In genomic region chr4:56674984-56675383, GRCh38 we compare ENCODE assay signal across 35 cellular contexts. TPM values are rescaled to one million over a fixed set of nuclear protein-coding genes. Genes with fewer than 3 reads are reported as not detected.
A peak's percentile ranks its signal among the peaks of the same experiment; 100 is the strongest.
DNase-seq lines count a peak whose midpoint lies in the region; TF ChIP-seq lines count a peak whose summit lies in the region.
"Had no signal": no experiment of that assay in that cellular context is flagged by ENCODE, and none has a peak within 500 bp of the region (broad histone marks: within the 10 kb centered on the region; RNA-seq: fewer than 3 reads in every experiment).

No MANE protein-coding gene starts in this region.

- no peaks in the 10 kb centered on the region for H3K27me3 Mint-ChIP-seq in MCF 10A (ENCODE audit: insufficient read depth, unreplicated experiment)
- H3K27me3 Mint-ChIP-seq in H9 (ENCODE audit: low read depth), result peaks cover 21% of the 10 kb centered on the region
- H3K27me3 Mint-ChIP-seq: activated B cell treated with CpG ODN at 0.5 μM for 24 hours had no signal

- H3K36me3 ChIP-seq in breast epithelium (no peaks in the 10 kb centered on the region), thyroid gland (no peaks in the 10 kb centered on the region), colonic mucosa (no peaks in the 10 kb centered on the region)
- H3K36me3 ChIP-seq: heart left ventricle, right atrium auricular region, SJCRH30 had no signal

- 16 to 38% methylated on average over 3 of the region's 3 CpGs for WGBS in thyroid gland, 2 donors
- no CpG with 5 or more reads among the region's 3 CpGs for WGBS in H9 (ENCODE audit: extremely low coverage, insufficient read length, low lambda C conversion rate)

- H3K27me3 ChIP-seq in breast epithelium, result no peaks in the 10 kb centered on the region
- H3K27me3 ChIP-seq in thyroid gland, result no peaks in the 10 kb centered on the region
- no peaks in the 10 kb centered on the region for H3K27me3 ChIP-seq in colonic mucosa
- H3K27me3 ChIP-seq in H9 (ENCODE audit: insufficient read depth, low read length), result no peaks in the 10 kb centered on the region
- H3K27me3 ChIP-seq: body of pancreas, heart left ventricle, right atrium auricular region, testis had no signal

- H2BK12ac ChIP-seq in H9 (ENCODE audit: insufficient read length, low read depth, low read length), result no peak overlapping the region

- no peak overlapping the region for H3K4ac ChIP-seq in H9 (ENCODE audit: low read depth, low read length)

- H3K4me3 Mint-ChIP-seq in MCF 10A (ENCODE audit: unreplicated experiment), result no peak overlapping the region
- H3K4me3 Mint-ChIP-seq in H9, result no peak overlapping the region
- H3K4me3 Mint-ChIP-seq: activated B cell treated with CpG ODN at 0.5 μM for 24 hours; activated CD4-positive, alpha-beta T cell treated with anti-CD3 and anti-CD28 coated beads, Interleukin-2, amount 10 ng/mL, durations not matched to agents 7 days and 5 days; activated naive CD8-positive, alpha-beta T cell treated with anti-CD3 and anti-CD28 coated beads, Interleukin-2, amount 10 ng/mL, durations not matched to agents 7 days and 5 days; activated T-cell treated with anti-CD3 and anti-CD28 coated beads, Interleukin-2, amount 50 U/mL, for 24 hours; neural crest cell had no signal

- POLR2A ChIA-PET in MCF 10A (lab: Yijun Ruan, JAX), result no interaction called here

- no peak for TF ChIP-seq CTCF in MCF 10A (IDR thresholded peaks at IDR 0.05; ENCODE audit: unreplicated experiment)
- no peak for TF ChIP-seq CTCF in breast epithelium (IDR thresholded peaks at IDR 0.05)
- TF ChIP-seq CTCF in astrocyte of the cerebellum (IDR thresholded peaks at IDR 0.05; ENCODE audit: low read depth, low read length, missing control alignments), result no peak
- no peak for TF ChIP-seq CTCF in thyroid gland (IDR thresholded peaks at IDR 0.05)
- no peak for TF ChIP-seq CTCF in colonic mucosa (IDR thresholded peaks at IDR 0.05)
- TF ChIP-seq CTCF in H9 (conservative IDR thresholded peaks at IDR 0.05), result no peak

- no peaks in the 10 kb centered on the region for H3K9me3 Mint-ChIP-seq in MCF 10A (ENCODE audit: unreplicated experiment)
- no peaks in the 10 kb centered on the region for H3K9me3 Mint-ChIP-seq in H9
- H3K9me3 Mint-ChIP-seq: activated B cell treated with CpG ODN at 0.5 μM for 24 hours; activated CD4-positive, alpha-beta T cell treated with anti-CD3 and anti-CD28 coated beads, Interleukin-2, amount 10 ng/mL, durations not matched to agents 7 days and 5 days; activated naive CD8-positive, alpha-beta T cell treated with anti-CD3 and anti-CD28 coated beads, Interleukin-2, amount 10 ng/mL, durations not matched to agents 7 days and 5 days; activated T-cell treated with anti-CD3 and anti-CD28 coated beads, Interleukin-2, amount 50 U/mL, for 24 hours; neural crest cell had no signal

- H2BK15ac ChIP-seq in H9 (ENCODE audit: low read depth, low read length), result no peak overlapping the region

- no TSS peak for BruUV-seq in MCF 10A (replicated peaks; lab: Mats Ljungman, UMichigan)

- no peak overlapping the region for H3K27ac Mint-ChIP-seq in MCF 10A (ENCODE audit: low read depth, unreplicated experiment)
- H3K27ac Mint-ChIP-seq in H9, result no peak overlapping the region
- H3K27ac Mint-ChIP-seq: activated B cell treated with CpG ODN at 0.5 μM for 24 hours; activated CD4-positive, alpha-beta T cell treated with anti-CD3 and anti-CD28 coated beads, Interleukin-2, amount 10 ng/mL, durations not matched to agents 7 days and 5 days; activated naive CD8-positive, alpha-beta T cell treated with anti-CD3 and anti-CD28 coated beads, Interleukin-2, amount 10 ng/mL, durations not matched to agents 7 days and 5 days; activated T-cell treated with anti-CD3 and anti-CD28 coated beads, Interleukin-2, amount 50 U/mL, for 24 hours had no signal

- H4K5ac ChIP-seq in H9 (ENCODE audit: insufficient read length, low read depth, low read length), result no peak overlapping the region

- H2AFZ ChIP-seq in H9 (ENCODE audit: low read length), result no peak overlapping the region
- H2AFZ ChIP-seq: parathyroid adenoma had no signal

- no peak overlapping the region for H3K27ac ChIP-seq in breast epithelium
- peak overlapping the region; percentile 76 to 98 (median 84) for H3K27ac ChIP-seq in thyroid gland
- H3K27ac ChIP-seq in colonic mucosa, result no peak overlapping the region
- no peak overlapping the region for H3K27ac ChIP-seq in H9 (ENCODE audit: insufficient read length, low read depth, low read length)
- H3K27ac ChIP-seq: 22Rv1, body of pancreas, C4-2B, heart left ventricle, parathyroid adenoma, right atrium auricular region, SJCRH30, testis had no signal

- no peak overlapping the region for H2BK120ac ChIP-seq in H9 (ENCODE audit: low read depth, low read length, poor library complexity, severe bottlenecking)

- H3K4me1 Mint-ChIP-seq in MCF 10A (ENCODE audit: insufficient read depth, unreplicated experiment), result peaks cover 12% of the 10 kb centered on the region
- no peaks in the 10 kb centered on the region for H3K4me1 Mint-ChIP-seq in H9
- H3K4me1 Mint-ChIP-seq: activated B cell treated with CpG ODN at 0.5 μM for 24 hours; activated CD4-positive, alpha-beta T cell treated with anti-CD3 and anti-CD28 coated beads, Interleukin-2, amount 10 ng/mL, durations not matched to agents 7 days and 5 days; activated naive CD8-positive, alpha-beta T cell treated with anti-CD3 and anti-CD28 coated beads, Interleukin-2, amount 10 ng/mL, durations not matched to agents 7 days and 5 days; neural crest cell had no signal

- H4K20me1 ChIP-seq in H9 (ENCODE audit: control insufficient read depth, insufficient read depth, insufficient read length), result no peaks in the 10 kb centered on the region

- no peaks in the 10 kb centered on the region for H3K79me2 ChIP-seq in H9 (ENCODE audit: insufficient read depth, low read length)
- H3K79me2 ChIP-seq: parathyroid adenoma had no signal

- no peak overlapping the region for H3K4me2 ChIP-seq in H9 (ENCODE audit: insufficient read depth, insufficient read length, low read length)

- no peak overlapping the region for H2BK5ac ChIP-seq in H9 (ENCODE audit: insufficient read length, low read length)

- H3K36me3 Mint-ChIP-seq in MCF 10A (ENCODE audit: insufficient read depth, unreplicated experiment) (no peaks in the 10 kb centered on the region), H9 (ENCODE audit: insufficient read depth in 1 of 3, low read depth in 3 of 3) (no peaks in the 10 kb centered on the region)
- H3K36me3 Mint-ChIP-seq: activated naive CD8-positive, alpha-beta T cell treated with anti-CD3 and anti-CD28 coated beads, Interleukin-2, amount 10 ng/mL, durations not matched to agents 7 days and 5 days had no signal

- TF ChIP-seq POLR2A in breast epithelium (IDR thresholded peaks at IDR 0.05) (no peak), thyroid gland (IDR thresholded peaks at IDR 0.05) (peak in 1 of 2 donors; percentile 28)

- H3T11ph ChIP-seq in H9 (ENCODE audit: low read length), result no peak overlapping the region

- H3K79me1 ChIP-seq in H9 (ENCODE audit: insufficient read depth, low read depth, low read length, poor library complexity, severe bottlenecking), result no peaks in the 10 kb centered on the region

- no peaks in the 10 kb centered on the region for H3K23me2 ChIP-seq in H9 (ENCODE audit: insufficient read length, low read depth, low read length, poor library complexity, severe bottlenecking)

- H4K8ac ChIP-seq in H9 (replicated peaks; ENCODE audit: insufficient read length, low read depth, low read length), result no peak overlapping the region

- H3K4me1 ChIP-seq in breast epithelium (no peaks in the 10 kb centered on the region), thyroid gland (peaks cover 43 to 55% of the 10 kb centered on the region in 2 donors), colonic mucosa (no peaks in the 10 kb centered on the region), H9 (ENCODE audit: insufficient read depth, low read length) (no peaks in the 10 kb centered on the region)
- H3K4me1 ChIP-seq: body of pancreas, Caco-2, parathyroid adenoma, right atrium auricular region, SJCRH30, testis had no signal

- DNase-seq in MCF 10A (ENCODE audit: unreplicated experiment) (peak; percentile 87), breast epithelium (ENCODE audit: low spot score in 2 of 2) (no peak), astrocyte of the cerebellum (ENCODE audit: low read depth) (peak; percentile 33), fibroblast of peridontal ligament (ENCODE audit: extremely low read depth) (peak; percentile 37), thyroid gland (peak; percentile 49 to 64), colonic mucosa (no peak), COLO829 (ENCODE audit: low spot score) (no peak), H9 (no peak)
- DNase-seq: activated B cell treated with CpG ODN at 0.5 μM for 24 hours; activated CD4-positive, alpha-beta T cell treated with anti-CD3 and anti-CD28 coated beads, Interleukin-2, amount 10 ng/mL, durations not matched to agents 7 days and 5 days; activated gamma-delta T cell; activated naive CD8-positive, alpha-beta T cell treated with anti-CD3 and anti-CD28 coated beads, Interleukin-2, amount 10 ng/mL, durations not matched to agents 7 days and 5 days; activated T-cell treated with anti-CD3 and anti-CD28 coated beads, Interleukin-2, amount 50 U/mL, for 24 hours; body of pancreas; Caco-2; H7; heart left ventricle; islet precursor cell; Karpas-422; left ventricle myocardium superior; mesendoderm; NCI-H1092; NCI-H1694; NCI-H446 treated with DMSO at 0.1 percent for 48 hours; NCI-H82; SJCRH30; stimulated activated CD4-positive, alpha-beta T cell treated with anti-CD3 and anti-CD28 coated beads, Interleukin-1b, Interleukin-23, amount 100 ng/mL, for 48 hours; stimulated activated naive CD8-positive, alpha-beta T cell treated with anti-CD3 and anti-CD28 coated beads, Interleukin-15, Interleukin-2, amounts not matched to agents 100 U/mL and 50 U/mL, for 24 hours; testis had no signal

- intact Hi-C loops in MCF 10A (cut with micrococcal nuclease), result no loop called here
- intact Hi-C loops in breast epithelium (cut with DNase I; ENCODE audit: low total_unique reads), result no loop called here
- intact Hi-C loops in thyroid gland (cut with DNase I), result no loop called here
- intact Hi-C loops in colonic mucosa (cut with DNase I), result no loop called here

- H3K9me3 ChIP-seq in breast epithelium (no peaks in the 10 kb centered on the region), thyroid gland (no peaks in the 10 kb centered on the region), colonic mucosa (no peaks in the 10 kb centered on the region), H9 (ENCODE audit: control insufficient read depth, low read depth, low read length) (no peaks in the 10 kb centered on the region)
- H3K9me3 ChIP-seq: body of pancreas, Caco-2, heart left ventricle, right atrium auricular region, SJCRH30, testis had no signal

- H3K56ac ChIP-seq in H9 (ENCODE audit: insufficient read length, low read depth, low read length), result no peak overlapping the region

- H3K18ac ChIP-seq in H9 (ENCODE audit: insufficient read length, low read depth, low read length), result no peak overlapping the region

- no peak overlapping the region for H2BK20ac ChIP-seq in H9 (ENCODE audit: low read depth, low read length, poor library complexity, severe bottlenecking)

- no peak overlapping the region for H2AK5ac ChIP-seq in H9 (ENCODE audit: insufficient read length, low read length)

- H3K4me3 ChIP-seq in breast epithelium (no peak overlapping the region), astrocyte of the cerebellum (ENCODE audit: low read depth, low read length) (no peak overlapping the region), thyroid gland (replicated peaks in 1 of 3) (no peak overlapping the region), colonic mucosa (no peak overlapping the region)
- H3K4me3 ChIP-seq: body of pancreas, heart left ventricle, right atrium auricular region, SJCRH30, testis had no signal

- H3K23ac ChIP-seq in H9 (ENCODE audit: insufficient read length, low read depth, low read length), result no peak overlapping the region

- no peak overlapping the region for H3K14ac ChIP-seq in H9 (ENCODE audit: insufficient read depth, low read length)

- H3K9ac ChIP-seq in colonic mucosa (ENCODE audit: low read depth in 2 of 2, low read length in 2 of 2) (no peak overlapping the region), H9 (ENCODE audit: extremely low read depth, insufficient read length, low read length) (no peak overlapping the region)
- H3K9ac ChIP-seq: parathyroid adenoma had no signal

- in situ Hi-C loops in astrocyte of the cerebellum (cut with HindIII; ENCODE audit: low sequenced_read_pairs), result no loop called here

- no peak overlapping the region for H4K91ac ChIP-seq in H9 (ENCODE audit: insufficient read length, low read depth, low read length)

- CTCF ChIA-PET in MCF 10A (lab: Yijun Ruan, JAX), result interaction anchor here (0.6 kb wide), 1 partner anchor 130 kb away, joined by 4 read pairs; no protein-coding TSS in a partner anchor

RNA-seq across cellular contexts. Expression of gene HOPX, which starts 6.1 kb away (rescaled TPM):
- total RNA-seq in MCF 10A (2022) (not detected in 2 replicates), breast epithelium (1 to 10 TPM; 3.8 to 9.8 (median 4.8) TPM), thyroid gland (100 to 1,000 TPM; 271 to 316 (median 289) TPM), colonic mucosa (1 to 10 TPM; 1.5 to 5.7 TPM), H9 (2021) (not detected in 2 replicates)
- total RNA-seq: Caco-2, H7, neural crest cell, RPMI7951, SJCRH30 had no signal

Comparison
In these comparisons a context has a peak if more than half of its experiments do, and no peak if none do; other contexts are left out.
1. DNase-seq: peak in MCF 10A (single experiment), astrocyte of the cerebellum (single experiment), fibroblast of peridontal ligament (single experiment) and thyroid gland (2 of 2); none in breast epithelium (0 of 2), colonic mucosa (single experiment), COLO829 (single experiment) and H9 (single experiment).
2. H3K27ac ChIP-seq: peak in thyroid gland (3 of 3); none in breast epithelium (0 of 2), colonic mucosa (single experiment) and H9 (single experiment).
3. RNA of gene HOPX, which starts 6.1 kb away (total RNA-seq): 271 to 316 TPM in thyroid gland; 1.5 to 5.7 TPM in colonic mucosa, 3.8 to 9.8 TPM in breast epithelium, not detected in MCF 10A and not detected in H9; every median in the first group is over 10 times any median in the second.